Comparison of ENCODE assay signal across 8 cellular contexts in genomic region chr2:135916232-135916631, GRCh38. TPM values are rescaled to one million over a fixed set of nuclear protein-coding genes. Genes with fewer than 3 reads are reported as not detected.
DNase-seq lines count a peak whose midpoint lies in the region; ATAC-seq and TF ChIP-seq lines count a peak whose summit lies in the region.

No MANE protein-coding gene starts in this region.

- CTCF ChIA-PET in CD4-positive, alpha-beta memory T cell (lab: Charles Lee; ENCODE audit: partially characterized antibody) = interaction anchor here (1.4 to 7.4 kb wide), 2 partner anchors 466 to 474 kb away, joined by 4 to 487 read pairs; no protein-coding TSS in a partner anchor

- H3K9me3 Mint-ChIP-seq in CD4-positive, alpha-beta memory T cell = no peaks in the 10 kb centered on the region
- no peaks in the 10 kb centered on the region for H3K9me3 Mint-ChIP-seq in HFFc6

- no peak for TF ChIP-seq POLR2A in Peyer's patch (IDR thresholded peaks at IDR 0.05)

- peaks cover 9 to 20% of the 10 kb centered on the region in 2 donors for H3K36me3 Mint-ChIP-seq in CD4-positive, alpha-beta memory T cell
- H3K36me3 Mint-ChIP-seq in HFFc6 (ENCODE audit: low read depth) = peaks cover 5% of the 10 kb centered on the region

- H3K27ac ChIP-seq in CD4-positive, alpha-beta memory T cell (ENCODE audit: low read depth, low read length) = no peak overlapping the region
- H3K27ac ChIP-seq in Peyer's patch = peak overlapping the region in 1 of 4 donors; percentile 68

- H3K4me3 Mint-ChIP-seq in CD4-positive, alpha-beta memory T cell = no peak overlapping the region
- H3K4me3 Mint-ChIP-seq in HFFc6 = no peak overlapping the region

- H3K9me3 ChIP-seq in CD4-positive, alpha-beta memory T cell (ENCODE audit: control insufficient read depth in 1 of 2, low read length in 2 of 2) = no peaks in the 10 kb centered on the region
- no peaks in the 10 kb centered on the region for H3K9me3 ChIP-seq in Peyer's patch

- peak in 4 of 5 donors; percentile 46 to 59 (median 54) for DNase-seq in CD4-positive, alpha-beta memory T cell
- DNase-seq in HFFc6 (peak; percentile 21), Peyer's patch (no peak), epithelial cell of esophagus (ENCODE audit: low read depth) (peak; percentile 35), pons (ENCODE audit: low spot score) (peak; percentile 74), NCI-H1048 (lab: John Stamatoyannopoulos, UW) (no peak)
- no peak for DNase-seq in stimulated activated naive CD8-positive, alpha-beta T cell treated with anti-CD3 and anti-CD28 coated beads, Interleukin-15, Interleukin-2, amounts not matched to agents 100 U/mL and 50 U/mL, for 24 hours

- TF ChIP-seq CTCF in HFFc6 (IDR thresholded peaks at IDR 0.05) = peak; percentile 83
- TF ChIP-seq CTCF in Peyer's patch (IDR thresholded peaks at IDR 0.05) = peak; percentile 41 to 54 (median 53)
- TF ChIP-seq CTCF in epithelial cell of esophagus (IDR thresholded peaks at IDR 0.05; ENCODE audit: insufficient read depth, low read depth, low read length, missing control alignments) = peak; percentile 19

- no peaks in the 10 kb centered on the region for H3K27me3 ChIP-seq in CD4-positive, alpha-beta memory T cell (ENCODE audit: insufficient read depth, low read length)
- no peaks in the 10 kb centered on the region for H3K27me3 ChIP-seq in Peyer's patch

- peaks cover 8% of the 10 kb centered on the region for H3K36me3 ChIP-seq in CD4-positive, alpha-beta memory T cell (ENCODE audit: insufficient read depth, low read length)
- peaks cover 0 to 18% (median 0%) of the 10 kb centered on the region in 3 donors for H3K36me3 ChIP-seq in Peyer's patch

- H3K4me1 ChIP-seq in CD4-positive, alpha-beta memory T cell (ENCODE audit: insufficient read depth, low read length) = no peaks in the 10 kb centered on the region
- no peaks in the 10 kb centered on the region for H3K4me1 ChIP-seq in Peyer's patch

- H3K4me3 ChIP-seq in CD4-positive, alpha-beta memory T cell (ENCODE audit: low read length in 2 of 2) = no peak overlapping the region
- H3K4me3 ChIP-seq in Peyer's patch (no peak overlapping the region), epithelial cell of esophagus (ENCODE audit: low read length) (no peak overlapping the region)

- peak overlapping the region in 5 of 7 donors; percentile 1 to 86 (median 74) for H3K27ac Mint-ChIP-seq in CD4-positive, alpha-beta memory T cell
- H3K27ac Mint-ChIP-seq in HFFc6 = no peak overlapping the region

- H3K27me3 Mint-ChIP-seq in CD4-positive, alpha-beta memory T cell = no peaks in the 10 kb centered on the region
- no peaks in the 10 kb centered on the region for H3K27me3 Mint-ChIP-seq in HFFc6 (ENCODE audit: insufficient read depth)

- no peak for ATAC-seq in stimulated activated naive CD8-positive, alpha-beta T cell treated with anti-CD3 and anti-CD28 coated beads, Interleukin-15, Interleukin-2, amounts not matched to agents 100 U/mL and 50 U/mL, for 24 hours
- no peak for ATAC-seq in HG02588 (IDR thresholded peaks at IDR 0.05; ENCODE audit: unreplicated experiment)

- H3K4me1 Mint-ChIP-seq in CD4-positive, alpha-beta memory T cell = peaks cover 0 to 8% (median 3%) of the 10 kb centered on the region in 4 donors
- H3K4me1 Mint-ChIP-seq in HFFc6 (ENCODE audit: low read depth) = no peaks in the 10 kb centered on the region

- POLR2A ChIA-PET in CD4-positive, alpha-beta memory T cell (lab: Charles Lee; ENCODE audit: partially characterized antibody) = interaction anchor here (1.0 to 5.0 kb wide), 2 partner anchors 203 to 467 kb away, joined by 5 to 44 read pairs; no protein-coding TSS in a partner anchor

- intact Hi-C loops in CD4-positive, alpha-beta memory T cell (cut with micrococcal nuclease) = loop anchor here (1.0 to 5.0 kb wide), 7 partner anchors 46 to 468 kb away; no protein-coding TSS in a partner anchor

RNA-seq across cellular contexts. Expression of gene MCM6, which starts 40.0 kb away (rescaled TPM):
- total RNA-seq in CD4-positive, alpha-beta memory T cell = 10 to 100 TPM; 31.2 to 32.7 TPM
- 10 to 100 TPM; 16.1 to 19.0 TPM for polyA plus RNA-seq in CD4-positive, alpha-beta memory T cell
- 10 to 100 TPM; 22.5 to 36.0 (median 33.2) TPM for total RNA-seq in HFFc6 (2021; fragmentation: NEBNext Ultra II Directional; extraction: Animal tissue kit (Norgen Biotek cat#: 25700))
- total RNA-seq in Peyer's patch = 10 to 100 TPM in 3 of 4 donors, 1 to 10 TPM in 1; 8.8 to 38.8 (median 14.5) TPM

Comparison
In these comparisons a context has a peak if more than half of its experiments do, and no peak if none do; other contexts are left out.
1. DNase-seq: peak in CD4-positive, alpha-beta memory T cell (4 of 5), HFFc6 (single experiment), epithelial cell of esophagus (single experiment) and pons (single experiment); none in Peyer's patch (0 of 3), NCI-H1048 (single experiment) and stimulated activated naive CD8-positive, alpha-beta T cell treated with anti-CD3 and anti-CD28 coated beads, Interleukin-15, Interleukin-2, amounts not matched to agents 100 U/mL and 50 U/mL, for 24 hours (single experiment).
2. CTCF ChIP-seq: peak in every context shown above with its lines; median percentile 83 in HFFc6; 53 in Peyer's patch; 19 in epithelial cell of esophagus.